Comparison of ENCODE assay signal across 1 cellular context in the genomic region with DNA sequence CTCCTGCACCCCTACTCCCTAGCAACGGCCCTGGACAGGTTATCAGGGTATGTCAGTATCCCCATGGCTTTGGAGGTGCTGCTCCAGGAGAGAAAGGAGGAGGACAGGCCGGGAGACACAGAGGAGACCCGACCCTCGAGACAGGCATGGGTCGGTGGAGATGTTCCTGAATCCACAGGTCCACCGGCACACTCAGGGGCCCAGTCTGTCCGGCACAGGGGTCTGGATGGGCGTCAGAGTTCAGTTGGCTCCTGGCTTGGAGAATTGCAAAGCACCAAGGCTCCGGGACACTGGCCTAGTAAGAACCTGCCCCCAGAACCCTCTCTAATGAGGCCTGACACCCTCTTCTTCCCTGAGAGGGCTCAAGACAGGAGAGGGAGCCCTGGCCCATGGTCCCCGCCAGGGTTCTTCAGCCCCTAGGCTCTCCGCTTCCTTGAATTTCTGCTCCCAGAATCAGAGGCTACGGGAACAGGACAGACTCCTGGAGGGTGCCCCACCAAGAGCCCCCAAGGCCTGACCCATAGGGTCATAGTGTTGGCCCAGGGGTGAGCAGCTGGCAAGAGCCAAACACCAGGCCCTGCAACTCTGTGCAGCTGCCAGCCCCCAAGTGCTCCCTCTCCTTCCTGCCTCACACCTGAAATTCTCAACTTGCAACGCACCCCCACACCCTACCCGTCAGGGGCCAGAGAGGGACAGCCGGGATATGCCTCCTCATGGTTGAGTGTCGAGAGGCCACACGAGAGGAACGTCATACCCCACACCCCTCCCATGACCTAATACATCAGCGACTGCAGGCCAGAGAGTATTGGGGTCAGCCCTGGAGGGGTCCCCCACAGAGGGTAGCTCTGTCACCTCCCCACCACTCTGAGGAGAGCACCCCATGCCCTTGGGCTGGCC.
TF ChIP-seq lines count a peak whose summit lies in the region.

No MANE protein-coding gene starts in this region.

TF ChIP-seq in WTC11, 78 proteins besides CTCF, POLR2A, EP300 and RAD21:
- TF ChIP-seq CBFB (CRISPR knock-in tag; IDR thresholded peaks at IDR 0.05; ENCODE audit: low read depth) (no peak), ZNF396 (CRISPR knock-in tag; IDR thresholded peaks at IDR 0.05; ENCODE audit: borderline replicate concordance) (no peak), IRF2 (CRISPR knock-in tag; IDR thresholded peaks at IDR 0.05; ENCODE audit: borderline replicate concordance, low read depth) (no peak), JUN (CRISPR knock-in tag; IDR thresholded peaks at IDR 0.05) (no peak), ETV6 (CRISPR knock-in tag; IDR thresholded peaks at IDR 0.05) (no peak), HMGA2 (CRISPR knock-in tag; IDR thresholded peaks at IDR 0.05) (no peak), SOX15 (CRISPR knock-in tag; IDR thresholded peaks at IDR 0.05) (no peak), ZNF425 (CRISPR knock-in tag; conservative IDR thresholded peaks at IDR 0.05) (no peak), GABPB1 (CRISPR knock-in tag; IDR thresholded peaks at IDR 0.05) (no peak), GTF2I (CRISPR knock-in tag; conservative IDR thresholded peaks at IDR 0.05) (no peak), TEAD4 (CRISPR knock-in tag; IDR thresholded peaks at IDR 0.05) (no peak), AFF4 (CRISPR knock-in tag; IDR thresholded peaks at IDR 0.05; ENCODE audit: borderline replicate concordance) (no peak), NR1H2 (CRISPR knock-in tag; IDR thresholded peaks at IDR 0.05) (no peak), SMAD3 (CRISPR knock-in tag; IDR thresholded peaks at IDR 0.05; ENCODE audit: borderline replicate concordance) (no peak), CREM (CRISPR knock-in tag; IDR thresholded peaks at IDR 0.05) (no peak), GRHL2 (CRISPR knock-in tag; IDR thresholded peaks at IDR 0.05; ENCODE audit: insufficient replicate concordance, severe bottlenecking) (no peak), ZNF263 (CRISPR knock-in tag; IDR thresholded peaks at IDR 0.05; ENCODE audit: low read depth) (no peak)
- TF ChIP-seq, protein P1, sequence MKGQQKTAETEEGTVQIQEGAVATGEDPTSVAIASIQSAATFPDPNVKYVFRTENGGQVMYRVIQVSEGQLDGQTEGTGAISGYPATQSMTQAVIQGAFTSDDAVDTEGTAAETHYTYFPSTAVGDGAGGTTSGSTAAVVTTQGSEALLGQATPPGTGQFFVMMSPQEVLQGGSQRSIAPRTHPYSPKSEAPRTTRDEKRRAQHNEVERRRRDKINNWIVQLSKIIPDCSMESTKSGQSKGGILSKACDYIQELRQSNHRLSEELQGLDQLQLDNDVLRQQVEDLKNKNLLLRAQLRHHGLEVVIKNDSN (CRISPR knock-in tag; IDR thresholded peaks at IDR 0.05) = no peak
- TF ChIP-seq, protein P2, sequence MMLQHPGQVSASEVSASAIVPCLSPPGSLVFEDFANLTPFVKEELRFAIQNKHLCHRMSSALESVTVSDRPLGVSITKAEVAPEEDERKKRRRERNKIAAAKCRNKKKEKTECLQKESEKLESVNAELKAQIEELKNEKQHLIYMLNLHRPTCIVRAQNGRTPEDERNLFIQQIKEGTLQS (CRISPR knock-in tag; conservative IDR thresholded peaks at IDR 0.05) = no peak
- TF ChIP-seq, protein P3, sequence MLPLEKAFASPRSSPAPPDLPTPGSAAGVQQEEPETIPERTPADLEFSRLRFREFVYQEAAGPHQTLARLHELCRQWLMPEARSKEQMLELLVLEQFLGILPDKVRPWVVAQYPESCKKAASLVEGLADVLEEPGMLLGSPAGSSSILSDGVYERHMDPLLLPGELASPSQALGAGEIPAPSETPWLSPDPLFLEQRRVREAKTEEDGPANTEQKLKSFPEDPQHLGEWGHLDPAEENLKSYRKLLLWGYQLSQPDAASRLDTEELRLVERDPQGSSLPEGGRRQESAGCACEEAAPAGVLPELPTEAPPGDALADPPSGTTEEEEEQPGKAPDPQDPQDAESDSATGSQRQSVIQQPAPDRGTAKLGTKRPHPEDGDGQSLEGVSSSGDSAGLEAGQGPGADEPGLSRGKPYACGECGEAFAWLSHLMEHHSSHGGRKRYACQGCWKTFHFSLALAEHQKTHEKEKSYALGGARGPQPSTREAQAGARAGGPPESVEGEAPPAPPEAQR (CRISPR knock-in tag; IDR thresholded peaks at IDR 0.05) = no peak
